Comparison of ENCODE assay signal across 20 cellular contexts in the genomic region with DNA sequence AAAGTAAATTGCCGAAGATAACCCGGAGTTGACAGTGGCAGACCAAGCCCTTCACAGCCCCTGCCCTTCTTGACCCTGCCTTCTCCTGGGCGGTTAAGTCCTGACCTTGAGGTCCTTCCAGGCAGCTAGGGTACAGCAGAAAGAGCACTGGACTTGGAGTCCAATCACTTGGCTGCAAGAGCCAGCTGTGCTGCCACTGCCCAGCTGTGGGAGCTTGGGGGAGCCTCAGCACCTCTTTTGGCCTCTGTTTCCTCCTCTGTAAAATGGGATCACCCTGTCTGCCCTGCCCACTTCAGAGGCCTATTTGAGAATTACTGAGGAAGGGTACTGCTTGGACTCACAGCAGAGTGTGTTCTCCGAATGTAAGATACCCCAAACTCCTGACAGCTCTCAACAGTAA.
DNase-seq lines count a peak whose midpoint lies in the region; ATAC-seq, FAIRE-seq and TF ChIP-seq lines count a peak whose summit lies in the region.
"Had no signal": no experiment of that assay in that cellular context is flagged by ENCODE, and none has a peak within 500 bp of the region (broad histone marks: within the 10 kb centered on the region; RNA-seq: fewer than 3 reads in every experiment).

No MANE protein-coding gene starts in this region.

- WGBS in K562 (ENCODE audit: insufficient coverage, low coverage, missing lambda C conversion rate), result 37% methylated on average over 4 of the region's 4 CpGs
- WGBS in upper lobe of left lung, 2 donors, result 83 to 100% methylated on average over 2 to 4 of the region's 4 CpGs

- H3K79me2 ChIP-seq in K562 (ENCODE audit: control insufficient read depth, insufficient read depth, low read length), result peaks cover 91% of the 10 kb centered on the region

- H3K27ac Mint-ChIP-seq in dendritic cell treated with granulocyte-macrophage colony-stimulating factor and Interleukin-4, amounts not matched to agents 40 ng/mL and 50 ng/mL, for 4 days, result peak overlapping the region; percentile 11
- H3K27ac Mint-ChIP-seq in nephron, result peak overlapping the region in 2 of 3 experiments; percentile 2 to 94
- H3K27ac Mint-ChIP-seq: CD4-positive, alpha-beta T cell had no signal

- peaks cover 6% of the 10 kb centered on the region for H3K27me3 Mint-ChIP-seq in dendritic cell treated with granulocyte-macrophage colony-stimulating factor and Interleukin-4, amounts not matched to agents 40 ng/mL and 50 ng/mL, for 4 days
- H3K27me3 Mint-ChIP-seq in nephron (ENCODE audit: low read depth), result peaks cover 9% of the 10 kb centered on the region
- H3K27me3 Mint-ChIP-seq: CD4-positive, alpha-beta T cell had no signal

- H3K27ac ChIP-seq in K562 (ENCODE audit: extremely low read depth, low read depth, low read length), result no peak overlapping the region
- peak overlapping the region; percentile 29 to 87 (median 80) for H3K27ac ChIP-seq in upper lobe of left lung
- H3K27ac ChIP-seq in ascending aorta, result no peak overlapping the region
- H3K27ac ChIP-seq: C4-2B had no signal

- no peak overlapping the region for H3K4me2 ChIP-seq in K562 (ENCODE audit: insufficient read depth, low read length)

- TF ChIP-seq RAD21 in K562 (CRISPR knock-in tag; conservative IDR thresholded peaks at IDR 0.05 in 1 of 2, IDR thresholded peaks at IDR 0.05 in 1 of 2), result no peak

- TF ChIP-seq EP300 in K562 (IDR thresholded peaks at IDR 0.05; ENCODE audit: low read length), result no peak
- no peak for TF ChIP-seq EP300 in upper lobe of left lung (IDR thresholded peaks at IDR 0.05)

- H3K36me3 ChIP-seq in K562 (ENCODE audit: control insufficient read depth, insufficient read depth, low read length) (peaks cover 46% of the 10 kb centered on the region), upper lobe of left lung (no peaks in the 10 kb centered on the region), ascending aorta (no peaks in the 10 kb centered on the region)
- H3K36me3 ChIP-seq: HAP-1 had no signal

- in situ Hi-C loops in K562 (cut with MboI), result no loop called here

- H3K9me1 ChIP-seq in K562 (ENCODE audit: control insufficient read depth, insufficient read depth, low read length), result no peaks in the 10 kb centered on the region

- no peaks in the 10 kb centered on the region for H3K9me3 Mint-ChIP-seq in dendritic cell treated with granulocyte-macrophage colony-stimulating factor and Interleukin-4, amounts not matched to agents 40 ng/mL and 50 ng/mL, for 4 days
- H3K9me3 Mint-ChIP-seq in nephron, result no peaks in the 10 kb centered on the region
- H3K9me3 Mint-ChIP-seq: CD4-positive, alpha-beta T cell had no signal

- POLR2A ChIA-PET in K562 (lab: Yijun Ruan, JAX), result interaction anchor here (0.7 to 1.2 kb wide), 2 partner anchors 9 to 15 kb away, joined by 3 read pairs; no protein-coding TSS in a partner anchor

- no peak overlapping the region for H3K4me3 Mint-ChIP-seq in dendritic cell treated with granulocyte-macrophage colony-stimulating factor and Interleukin-4, amounts not matched to agents 40 ng/mL and 50 ng/mL, for 4 days
- no peak overlapping the region for H3K4me3 Mint-ChIP-seq in nephron
- H3K4me3 Mint-ChIP-seq: CD4-positive, alpha-beta T cell had no signal

- CTCF ChIA-PET in K562 (lab: Yijun Ruan, JAX; ENCODE audit: low intra/inter-chr PET ratio), result no interaction called here

- H3K4me1 Mint-ChIP-seq in dendritic cell treated with granulocyte-macrophage colony-stimulating factor and Interleukin-4, amounts not matched to agents 40 ng/mL and 50 ng/mL, for 4 days (ENCODE audit: low read depth), result peaks cover 39% of the 10 kb centered on the region
- H3K4me1 Mint-ChIP-seq in nephron, result peaks cover 35% of the 10 kb centered on the region

- TF ChIP-seq CTCF in K562 (IDR thresholded peaks at IDR 0.05 in 2 of 3, conservative IDR thresholded peaks at IDR 0.05 in 1 of 3; ENCODE audit: insufficient read depth in 2 of 3, low read depth in 1 of 3, low read length in 3 of 3) (no peak), nephron (IDR thresholded peaks at IDR 0.05; ENCODE audit: unreplicated experiment in 3 of 3) (no peak), upper lobe of left lung (IDR thresholded peaks at IDR 0.05) (no peak), ascending aorta (IDR thresholded peaks at IDR 0.05) (no peak)

- ATAC-seq in K562 (no peak), upper lobe of left lung (ENCODE audit: low FRiP score in 2 of 2) (no peak), GM21619 (IDR thresholded peaks at IDR 0.05; ENCODE audit: unreplicated experiment) (no peak)

- H3K27me3 ChIP-seq in K562 (ENCODE audit: control insufficient read depth in 2 of 2, insufficient read depth in 2 of 2, low read length in 2 of 2) (no peaks in the 10 kb centered on the region), upper lobe of left lung (no peaks in the 10 kb centered on the region), ascending aorta (no peaks in the 10 kb centered on the region)

- no peak overlapping the region for H3K4me3 ChIP-seq in K562
- H3K4me3 ChIP-seq in upper lobe of left lung, result no peak overlapping the region
- H3K4me3 ChIP-seq in ascending aorta, result no peak overlapping the region
- H3K4me3 ChIP-seq: HAP-1 had no signal

- no peaks in the 10 kb centered on the region for H3K9me3 ChIP-seq in K562 (replicated peaks; ENCODE audit: control insufficient read depth, insufficient read depth, low read depth, low read length)
- H3K9me3 ChIP-seq in upper lobe of left lung, result no peaks in the 10 kb centered on the region
- no peaks in the 10 kb centered on the region for H3K9me3 ChIP-seq in ascending aorta
- H3K9me3 ChIP-seq: Caco-2, HAP-1 had no signal

- intact Hi-C loops in K562 (cut with micrococcal nuclease), result no loop called here
- intact Hi-C loops in dendritic cell treated with granulocyte-macrophage colony-stimulating factor and Interleukin-4, amounts not matched to agents 40 ng/mL and 50 ng/mL, for 4 days (cut with micrococcal nuclease), result no loop called here
- intact Hi-C loops in ascending aorta (cut with DNase I), result no loop called here

- 0 out of 4 replicates have a peak overlapping the region, but pooled peaks of 1 of the 2 experiments have one; percentile 19 for H3K9ac ChIP-seq in K562 (ENCODE audit: insufficient read depth in 1 of 2, low read depth in 2 of 2, low read length in 2 of 2)

- no peak for TF ChIP-seq POLR2A in K562 (conservative IDR thresholded peaks at IDR 0.05)
- TF ChIP-seq POLR2A in upper lobe of left lung (IDR thresholded peaks at IDR 0.05), result no peak

- no peak for DNase-seq in K562 (ENCODE audit: extremely low read depth in 1 of 4, low spot score in 3 of 4)
- DNase-seq in upper lobe of left lung, result no peak
- DNase-seq in NOMO-1 treated with DMSO at 0.1 percent for 48 hours (lab: John Stamatoyannopoulos, UW; ENCODE audit: unreplicated experiment), result no peak
- DNase-seq in ascending aorta (ENCODE audit: low spot score in 2 of 2), result no peak
- DNase-seq: ACHN; AML-193; Caco-2; CD4-positive, alpha-beta T cell; DMS153; DMS79; GDM1 had no signal

- H3K4me1 ChIP-seq in K562 (replicated peaks in 1 of 2; ENCODE audit: control insufficient read depth in 2 of 2, insufficient read depth in 2 of 2, low read length in 2 of 2), result peaks cover 22 to 49% of the 10 kb centered on the region in 2 experiments
- peaks cover 11 to 24% (median 18%) of the 10 kb centered on the region in 4 donors for H3K4me1 ChIP-seq in upper lobe of left lung
- no peaks in the 10 kb centered on the region for H3K4me1 ChIP-seq in ascending aorta
- H3K4me1 ChIP-seq: HAP-1 had no signal

- peaks cover 26% of the 10 kb centered on the region; the same call in 1 of the 2 replicates for H4K20me1 ChIP-seq in K562 (replicated peaks; ENCODE audit: control insufficient read depth, insufficient read depth, low read length)

- no peak for FAIRE-seq in K562 (lab: Jason Lieb, UNC)
- FAIRE-seq: A204.1, D721Med, GM12892, GM18507 had no signal

- H3K36me3 Mint-ChIP-seq in dendritic cell treated with granulocyte-macrophage colony-stimulating factor and Interleukin-4, amounts not matched to agents 40 ng/mL and 50 ng/mL, for 4 days (ENCODE audit: low read depth), result no peaks in the 10 kb centered on the region
- H3K36me3 Mint-ChIP-seq in nephron (ENCODE audit: low read depth), result no peaks in the 10 kb centered on the region

- no TSS peak for BruUV-seq in K562 (replicated peaks; lab: Mats Ljungman, UMichigan)

- H2AFZ ChIP-seq in K562 (ENCODE audit: low read depth, low read length), result no peak overlapping the region

TF ChIP-seq in K562, 482 proteins besides CTCF, POLR2A, EP300 and RAD21:
- peak; percentile 69 for TF ChIP-seq RBM25 (IDR thresholded peaks at IDR 0.05; ENCODE audit: low read depth, low read length, severe bottlenecking)
- TF ChIP-seq PTBP1 (IDR thresholded peaks at IDR 0.05; ENCODE audit: low read depth, low read length), result 0 out of 2 replicates have a peak, but pooled peaks have one; percentile 80
- TF ChIP-seq ZSCAN29 (IDR thresholded peaks at IDR 0.05), result no peak
- TF ChIP-seq ESRRA (IDR thresholded peaks at IDR 0.05; ENCODE audit: borderline replicate concordance, low read depth), result peak; percentile 11; the same call in 1 of the 2 replicates
- TF ChIP-seq BCOR (IDR thresholded peaks at IDR 0.05), result peak; percentile 61; the same call in 1 of the 2 replicates
- no peak for TF ChIP-seq RFX5 (IDR thresholded peaks at IDR 0.05; ENCODE audit: low read depth, low read length)
- peak; percentile 20 to 26; a peak in 1 of 4 replicates for TF ChIP-seq KDM1A (IDR thresholded peaks at IDR 0.05)

Comparison
In these comparisons a context has a peak if more than half of its experiments do, and no peak if none do; other contexts are left out.
1. H3K27ac ChIP-seq: peak in upper lobe of left lung (4 of 4); none in K562 (single experiment) and ascending aorta (0 of 2).